ENCODE assay signal across 8 cellular contexts in the genomic region with DNA sequence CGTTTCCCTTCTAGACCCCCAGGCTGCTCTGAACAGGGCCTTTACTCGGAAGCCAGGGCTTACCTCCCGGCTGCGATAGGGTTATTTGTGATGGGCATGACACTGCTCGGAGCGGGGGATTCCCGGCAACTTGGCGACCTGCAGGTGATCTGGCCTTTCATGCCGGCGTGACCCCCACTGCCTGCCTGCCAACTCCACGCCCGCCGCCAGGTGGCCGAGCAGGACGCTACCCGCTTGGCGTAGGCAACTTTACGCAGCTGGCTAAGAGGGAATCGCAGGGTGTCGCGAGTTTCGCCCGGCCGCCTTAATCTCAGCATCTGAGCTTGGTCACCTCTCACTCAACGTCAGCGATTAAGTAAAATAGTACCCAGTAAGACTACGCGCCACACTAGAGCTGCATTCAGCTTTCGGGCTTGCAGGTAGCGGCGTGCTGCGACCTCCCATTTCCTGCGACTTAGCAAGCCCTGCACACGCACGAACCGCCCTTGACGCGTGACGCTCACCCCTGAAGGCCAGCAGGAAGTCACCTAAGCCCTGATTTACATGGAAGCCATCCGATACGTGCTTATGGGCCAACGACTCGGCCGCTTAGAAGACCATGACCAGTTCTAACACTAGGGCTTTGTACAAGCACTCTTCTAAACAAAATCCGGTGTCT. TPM values are rescaled to one million over a fixed set of nuclear protein-coding genes. Genes with fewer than 3 reads are reported as not detected.
DNase-seq lines count a peak whose midpoint lies in the region; ATAC-seq lines count a peak whose summit lies in the region.

No MANE protein-coding gene starts in this region.

- DNase-seq in Caki2 (ENCODE audit: low read depth): peak; percentile 93
- DNase-seq in HK-2 (ENCODE audit: unreplicated experiment): peak; percentile 92
- DNase-seq in NOMO-1 (lab: John Stamatoyannopoulos, UW; ENCODE audit: unreplicated experiment in 2 of 2): peak; percentile 90
- peak; percentile 76 for DNase-seq in activated T-cell treated with anti-CD3 and anti-CD28 coated beads for 4 hours
- peak; percentile 75 to 82 for DNase-seq in stimulated activated CD8-positive, alpha-beta memory T cell treated with anti-CD3 and anti-CD28 coated beads, Interleukin-7, amount 100 ng/mL, for 4 hours (ENCODE audit: low read depth in 2 of 2)

- H3K36me3 ChIP-seq in esophagus (ENCODE audit: control insufficient read depth in 2 of 2, insufficient read depth in 2 of 2, low read length in 1 of 2): no peaks in the 10 kb centered on the region
- H3K36me3 ChIP-seq in muscle layer of duodenum (ENCODE audit: control insufficient read depth in 1 of 2, insufficient read depth in 2 of 2, low read length in 2 of 2): peaks cover 0 to 6% of the 10 kb centered on the region in 2 donors

- H3K27me3 ChIP-seq in esophagus (ENCODE audit: control insufficient read depth in 1 of 2, insufficient read depth in 2 of 2, low read length in 2 of 2) (no peaks in the 10 kb centered on the region), muscle layer of duodenum (ENCODE audit: low read depth, low read length) (no peaks in the 10 kb centered on the region)

- H3K4me3 ChIP-seq in esophagus (ENCODE audit: low read depth in 1 of 2, low read length in 2 of 2) (peak overlapping the region; percentile 83), muscle layer of duodenum (ENCODE audit: low read depth in 1 of 2, low read length in 2 of 2) (peak overlapping the region; percentile 89 to 98)

- H3K27ac ChIP-seq in esophagus (ENCODE audit: low read depth in 2 of 2, low read length in 1 of 2) (peak overlapping the region; percentile 97 to 99), muscle layer of duodenum (ENCODE audit: low read length) (peak overlapping the region; percentile 100)

- in situ Hi-C loops in Caki2 (cut with HindIII; ENCODE audit: low pct_unique_long_range_greater_than_20kb, low sequenced_read_pairs): no loop called here

- H3K4me1 ChIP-seq in esophagus (ENCODE audit: control insufficient read depth in 2 of 2, insufficient read depth in 2 of 2, low read length in 1 of 2) (no peaks in the 10 kb centered on the region), muscle layer of duodenum (ENCODE audit: control insufficient read depth in 1 of 2, insufficient read depth in 2 of 2, low read length in 2 of 2) (peaks cover 0 to 12% of the 10 kb centered on the region in 2 donors)

- peak; percentile 39 for ATAC-seq in GM19467 (IDR thresholded peaks at IDR 0.05; ENCODE audit: unreplicated experiment)

- H3K9me3 ChIP-seq in esophagus (ENCODE audit: control insufficient read depth in 2 of 2, insufficient read depth in 1 of 2, low read depth in 1 of 2, low read length in 1 of 2): no peaks in the 10 kb centered on the region
- no peaks in the 10 kb centered on the region for H3K9me3 ChIP-seq in muscle layer of duodenum (ENCODE audit: control insufficient read depth in 1 of 2, low read length in 2 of 2)

- WGBS in esophagus, 2 donors: 0 to 1% methylated on average over 45 of the region's 45 CpGs

RNA-seq across cellular contexts. Expression of a gene that starts 33.3 kb away (rescaled TPM):
- 11.0 and 18.2 TPM in 2 replicates for total RNA-seq in Caki2 (2014; rRNA removed; shearing (Covaris generic); ENCODE audit: low replicate concordance)
- 10 to 100 TPM; 10.7 to 15.2 TPM for polyA plus RNA-seq in esophagus

RNA-seq across cellular contexts. Expression of a gene that starts 33.5 kb away (rescaled TPM):
- 3.6 and 7.1 TPM in 2 replicates for total RNA-seq in Caki2 (2014; rRNA removed; shearing (Covaris generic); ENCODE audit: low replicate concordance)
- polyA plus RNA-seq in esophagus: under 1 TPM; 0.33 to 0.65 TPM

RNA-seq across cellular contexts. Expression of a gene that starts 44.0 kb away (rescaled TPM):
- not detected in 2 replicates for total RNA-seq in Caki2 (2014; rRNA removed; shearing (Covaris generic); ENCODE audit: low replicate concordance)
- polyA plus RNA-seq in esophagus: under 1 TPM; 0.01 to 0.04 TPM

Comparison
In these comparisons a context has a peak if more than half of its experiments do, and no peak if none do; other contexts are left out.
1. Peak in every context shown above with its lines: DNase-seq, ATAC-seq, H3K4me3 ChIP-seq and H3K27ac ChIP-seq.